Comparison of ENCODE assay signal across 20 cellular contexts in genomic region chr17:444879-445454, GRCh38.
"Had no signal": no experiment of that assay in that cellular context is flagged by ENCODE, and none has a peak within 500 bp of the region (broad histone marks: within the 10 kb centered on the region; RNA-seq: fewer than 3 reads in every experiment).

No MANE protein-coding gene starts in this region.

- DNase-seq: activated CD8-positive, alpha-beta memory T cell treated with anti-CD3 and anti-CD28 coated beads, Interleukin-2, amount 50 U/mL, for 4 hours; colonic mucosa; endodermal cell; foreskin fibroblast; mesenchymal stem cell; mucosa of descending colon; naive B cell; retina; stimulated activated CD4-positive, alpha-beta T cell treated with anti-CD3 and anti-CD28 coated beads, Interleukin-12 subunit alpha, Interleukin-12 subunit beta, amount 100 ng/mL, for 4 hours; stimulated activated CD4-positive, alpha-beta T cell treated with anti-CD3 and anti-CD28 coated beads, Interleukin-1b, Interleukin-23, amount 100 ng/mL, for 48 hours; stimulated activated CD8-positive, alpha-beta memory T cell treated with anti-CD3 and anti-CD28 coated beads, Interleukin-4, amount 100 ng/mL, for 48 hours; stimulated activated naive CD4-positive, alpha-beta T cell; substantia nigra; tibial artery had no signal

- H3K27me3 Mint-ChIP-seq: central memory CD8-positive, alpha-beta T cell had no signal

- ATAC-seq: activated CD4-positive, CD25-positive, alpha-beta regulatory T cell treated with anti-CD3 and anti-CD28 coated beads, Interleukin-2, amount 50 U/mL, for 24 hours; mucosa of descending colon had no signal

- H3K4me1 Mint-ChIP-seq: naive B cell had no signal

- H3K36me3 ChIP-seq: colonic mucosa had no signal

- H3K4me1 ChIP-seq: ascending aorta, colonic mucosa, SJSA1, tibial artery had no signal

- H3K9me3 Mint-ChIP-seq: central memory CD8-positive, alpha-beta T cell; endodermal cell; naive B cell; T-helper 1 cell treated with Interleukin-12 subunit alpha and Interleukin-12 subunit beta and Interleukin-4 antibody, amounts not matched to agents 30 μg/mL and 1 μg/mL, for 36 hours had no signal

- H3K4me3 ChIP-seq: ascending aorta, colonic mucosa, mucosa of descending colon, SJSA1, tibial artery had no signal

- H3K36me3 Mint-ChIP-seq: naive B cell had no signal

- H3K4me3 Mint-ChIP-seq: central memory CD8-positive, alpha-beta T cell; endodermal cell; T-helper 1 cell treated with Interleukin-12 subunit alpha and Interleukin-12 subunit beta and Interleukin-4 antibody, amounts not matched to agents 30 μg/mL and 1 μg/mL, for 36 hours had no signal

- H3K9me3 ChIP-seq: ascending aorta, colonic mucosa, mucosa of descending colon, SJSA1, tibial artery had no signal

- H3K27ac ChIP-seq: ascending aorta, colonic mucosa, epithelial cell of prostate, SJSA1, tibial artery had no signal

- H3K27me3 ChIP-seq: ascending aorta, colonic mucosa, SJSA1, tibial artery had no signal

- H3K27ac Mint-ChIP-seq: endodermal cell; T-helper 1 cell treated with Interleukin-12 subunit alpha and Interleukin-12 subunit beta and Interleukin-4 antibody, amounts not matched to agents 30 μg/mL and 1 μg/mL, for 36 hours had no signal
